ENCODE assay signal across 12 cellular contexts in the genomic region with DNA sequence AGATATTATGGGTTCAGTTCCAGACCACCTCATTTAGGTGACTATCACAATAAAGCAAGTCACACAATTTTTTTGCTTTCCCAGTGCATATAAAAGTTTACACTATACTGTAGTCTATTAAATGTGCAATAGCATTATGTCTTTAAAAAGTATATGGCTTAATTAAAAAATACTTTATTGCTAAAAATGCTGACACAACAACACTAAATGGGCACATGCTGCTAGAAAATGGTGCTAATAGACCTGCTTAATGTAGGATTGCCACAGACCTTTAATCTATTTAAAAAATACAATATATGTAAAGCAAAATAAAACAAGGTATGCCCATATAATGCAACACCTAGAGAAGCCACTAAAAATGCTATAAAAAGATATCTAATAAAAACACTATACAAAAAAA. TPM values are rescaled to one million over a fixed set of nuclear protein-coding genes. Genes with fewer than 3 reads are reported as not detected.
"Had no signal": no experiment of that assay in that cellular context is flagged by ENCODE, and none has a peak within 500 bp of the region (broad histone marks: within the 10 kb centered on the region; RNA-seq: fewer than 3 reads in every experiment).

No MANE protein-coding gene starts in this region.

- DNase-seq: GM23248, GOT3, H7, H9, HCEC 1CT, HFFc6 had no signal

- H3K27ac ChIP-seq: GM23248 had no signal

- ATAC-seq: GM23338, HCT116 had no signal

- H2AFZ ChIP-seq: GM23248, GM23338 had no signal

- H3K4me1 ChIP-seq: HAP-1 had no signal

- H3K4me3 ChIP-seq: GM23248, GM23338, HAP-1 had no signal

- H3K9me3 ChIP-seq: HAP-1 had no signal

- H3K36me3 ChIP-seq: HAP-1 had no signal

- FAIRE-seq: H1, H54 had no signal

- H3K9ac ChIP-seq: GM23248 had no signal

- H3K4me2 ChIP-seq: GM23338 had no signal

RNA-seq across cellular contexts. Expression of a gene that starts 27.1 kb away (rescaled TPM):
- total RNA-seq: GM23248, GM23338, H1, H4, H7, H9, HFFc6 had no signal
- polyA plus RNA-seq: GM23248, GM23338, H1 had no signal
